Comparison of ENCODE assay signal across 11 cellular contexts in genomic region chrX:48166322-48166721, GRCh38. TPM values are rescaled to one million over a fixed set of nuclear protein-coding genes. Genes with fewer than 3 reads are reported as not detected.
"Had no signal": no experiment of that assay in that cellular context is flagged by ENCODE, and none has a peak within 500 bp of the region (broad histone marks: within the 10 kb centered on the region; RNA-seq: fewer than 3 reads in every experiment).

No MANE protein-coding gene starts in this region.

RNA-seq across cellular contexts. Expression of gene SSX5, which starts 30.3 kb away (rescaled TPM):
- total RNA-seq: OCI-LY7, PC-9, Peyer's patch, Right ventricle myocardium inferior, Right ventricle myocardium superior, RPMI7951, SJCRH30, SJSA1, SK-MEL-5, T-cell had no signal

RNA-seq across cellular contexts. Expression of gene SPACA5B, which starts 35.9 kb away (rescaled TPM):
- total RNA-seq: OCI-LY7, PC-9, Peyer's patch, Right ventricle myocardium inferior, Right ventricle myocardium superior, RPMI7951, SJCRH30, SJSA1, SK-MEL-5, T-cell had no signal
- polyA plus RNA-seq: SK-N-SH had no signal
